Comparison of ENCODE assay signal across 22 cellular contexts in genomic region chr9:70668751-70669150, GRCh38.
A peak's percentile ranks its signal among the peaks of the same experiment; 100 is the strongest.
DNase-seq lines count a peak whose midpoint lies in the region; ATAC-seq and TF ChIP-seq lines count a peak whose summit lies in the region.
"Had no signal": no experiment of that assay in that cellular context is flagged by ENCODE, and none has a peak within 500 bp of the region (broad histone marks: within the 10 kb centered on the region; RNA-seq: fewer than 3 reads in every experiment).

No MANE protein-coding gene starts in this region.

- no peak for TF ChIP-seq POLR2A in adrenal gland (IDR thresholded peaks at IDR 0.05)

- H3K27ac Mint-ChIP-seq in CD4-positive, alpha-beta T cell, result no peak overlapping the region
- H3K27ac Mint-ChIP-seq: activated CD8-positive, alpha-beta memory T cell treated with anti-CD3 and anti-CD28 coated beads, Interleukin-2, amount 10 ng/mL, durations not matched to agents 7 days and 5 days; activated T-helper 2 cell treated with anti-CD3 and anti-CD28 coated beads, Interferon-gamma antibody, Interleukin-2, Interleukin-4, amounts not matched to agents 10 μg/mL and 5 μg/mL and 100 μg/mL, durations not matched to agents 14 hours and 24 hours and 36 hours; stimulated activated effector memory CD8-positive, alpha-beta T cell treated with anti-CD3 and anti-CD28 coated beads, Interleukin-12 subunit alpha, Interleukin-12 subunit beta, amount 100 ng/mL, for 72 hours had no signal

- peaks cover 0 to 9% of the 10 kb centered on the region in 2 donors for H3K4me1 ChIP-seq in adrenal gland (replicated peaks in 1 of 2)

- no peak overlapping the region for H3K4me3 ChIP-seq in adrenal gland
- H3K4me3 ChIP-seq: thoracic aorta had no signal

- H3K9me3 Mint-ChIP-seq in CD4-positive, alpha-beta T cell, result no peaks in the 10 kb centered on the region
- H3K9me3 Mint-ChIP-seq: activated T-helper 2 cell treated with anti-CD3 and anti-CD28 coated beads, Interferon-gamma antibody, Interleukin-2, Interleukin-4, amounts not matched to agents 10 μg/mL and 5 μg/mL and 100 μg/mL, durations not matched to agents 14 hours and 24 hours and 36 hours; stimulated activated effector memory CD8-positive, alpha-beta T cell treated with anti-CD3 and anti-CD28 coated beads, Interleukin-12 subunit alpha, Interleukin-12 subunit beta, amount 100 ng/mL, for 72 hours had no signal

- peak overlapping the region in 1 of 5 donors; percentile 55 for H3K27ac ChIP-seq in adrenal gland
- no peak overlapping the region for H3K27ac ChIP-seq in CD4-positive, alpha-beta T cell (ENCODE audit: low read depth, low read length)
- H3K27ac ChIP-seq: neutrophil, RWPE1, thoracic aorta had no signal

- no peaks in the 10 kb centered on the region for H3K27me3 ChIP-seq in adrenal gland
- no peaks in the 10 kb centered on the region for H3K27me3 ChIP-seq in CD4-positive, alpha-beta T cell (ENCODE audit: control insufficient read depth, insufficient read depth, low read length)
- H3K27me3 ChIP-seq: neutrophil had no signal

- no peaks in the 10 kb centered on the region for H3K9me3 ChIP-seq in adrenal gland (replicated peaks in 1 of 3)
- H3K9me3 ChIP-seq in CD4-positive, alpha-beta T cell (ENCODE audit: control insufficient read depth, low read length), result no peaks in the 10 kb centered on the region
- H3K9me3 ChIP-seq: neutrophil, thoracic aorta had no signal

- peaks cover 5% of the 10 kb centered on the region for H3K27me3 Mint-ChIP-seq in CD4-positive, alpha-beta T cell

- no peak overlapping the region for H3K4me3 Mint-ChIP-seq in CD4-positive, alpha-beta T cell
- H3K4me3 Mint-ChIP-seq: activated CD8-positive, alpha-beta memory T cell treated with anti-CD3 and anti-CD28 coated beads, Interleukin-2, amount 10 ng/mL, durations not matched to agents 7 days and 5 days; stimulated activated effector memory CD8-positive, alpha-beta T cell treated with anti-CD3 and anti-CD28 coated beads, Interleukin-12 subunit alpha, Interleukin-12 subunit beta, amount 100 ng/mL, for 72 hours had no signal

- CTCF ChIA-PET in CD4-positive, alpha-beta T cell (lab: Charles Lee), result no interaction called here

- TF ChIP-seq CTCF in adrenal gland (IDR thresholded peaks at IDR 0.05), result no peak
- TF ChIP-seq CTCF in CD4-positive, alpha-beta T cell (IDR thresholded peaks at IDR 0.05), result no peak

- no peaks in the 10 kb centered on the region for H3K36me3 Mint-ChIP-seq in CD4-positive, alpha-beta T cell (ENCODE audit: low read depth)
- H3K36me3 Mint-ChIP-seq: stimulated activated effector memory CD8-positive, alpha-beta T cell treated with anti-CD3 and anti-CD28 coated beads, Interleukin-12 subunit alpha, Interleukin-12 subunit beta, amount 100 ng/mL, for 72 hours had no signal

- H3K4me1 Mint-ChIP-seq in CD4-positive, alpha-beta T cell (ENCODE audit: low read depth), result peaks cover 7% of the 10 kb centered on the region

- POLR2A ChIA-PET in CD4-positive, alpha-beta T cell (lab: Charles Lee), result no interaction called here

- H3K36me3 ChIP-seq in adrenal gland (replicated peaks in 1 of 2), result no peaks in the 10 kb centered on the region
- H3K36me3 ChIP-seq: neutrophil, thoracic aorta had no signal

- DNase-seq in EH (ENCODE audit: low read depth) (peak; percentile 56), adrenal gland (peak in 6 of 7 donors; percentile 32 to 55 (median 42)), fibroblast of peridontal ligament (ENCODE audit: extremely low read depth) (peak; percentile 43), pons (ENCODE audit: low spot score) (peak; percentile 58), ecto neural progenitor cell (ENCODE audit: low spot score) (no peak)
- no peak for DNase-seq in activated effector memory CD4-positive, alpha-beta T cell treated with anti-CD3 and anti-CD28 coated beads, Interleukin-2, amount 50 U/mL, for 16 hours
- DNase-seq in effector CD8-positive, alpha-beta T cell (lab: John Stamatoyannopoulos, UW), result no peak
- DNase-seq in CD4-positive, alpha-beta T cell, result no peak
- DNase-seq: activated CD4-positive, alpha-beta T cell treated with anti-CD3 and anti-CD28 coated beads for 48 hours; activated CD8-positive, alpha-beta memory T cell treated with anti-CD3 and anti-CD28 coated beads, Interleukin-2, amount 10 ng/mL, durations not matched to agents 7 days and 5 days; DND-41; glutamatergic neuron; H7; Karpas-422; NCI-H1105; NCI-H2081; NCI-H524 had no signal

- 42 to 52% (median 48%) methylated on average over 3 of the region's 3 CpGs for whole genome bisulfite sequencing in adrenal gland, 4 donors

- intact Hi-C loops in adrenal gland (cut with DNase I), result no loop called here
- intact Hi-C loops in CD4-positive, alpha-beta T cell (cut with DNase I, micrococcal nuclease), result no loop called here

- ATAC-seq in CD4-positive, alpha-beta T cell (ENCODE audit: poor library complexity), result no peak
- ATAC-seq: activated CD8-positive, alpha-beta memory T cell treated with anti-CD3 and anti-CD28 coated beads, Interleukin-2, amount 10 ng/mL, durations not matched to agents 7 days and 5 days; stimulated activated effector memory CD8-positive, alpha-beta T cell treated with anti-CD3 and anti-CD28 coated beads, Interleukin-12 subunit alpha, Interleukin-12 subunit beta, amount 100 ng/mL, for 72 hours had no signal

Comparison
In these comparisons a context has a peak if more than half of its experiments do, and no peak if none do; other contexts are left out.
1. DNase-seq: peak in EH (single experiment), adrenal gland (6 of 7), fibroblast of peridontal ligament (single experiment) and pons (single experiment); none in ecto neural progenitor cell (single experiment), activated effector memory CD4-positive, alpha-beta T cell treated with anti-CD3 and anti-CD28 coated beads, Interleukin-2, amount 50 U/mL, for 16 hours (single experiment), effector CD8-positive, alpha-beta T cell (single experiment) and CD4-positive, alpha-beta T cell (0 of 10).